In genomic region chr2:10449838-10450691, GRCh38 we compare ENCODE assay signal across 1 cellular context.
A peak's percentile ranks its signal among the peaks of the same experiment; 100 is the strongest.
TF ChIP-seq lines count a peak whose summit lies in the region.

No MANE protein-coding gene starts in this region.

TF ChIP-seq in HepG2, 621 proteins besides CTCF, POLR2A, EP300 and RAD21 (continued from another document and continues in another):
- peak; percentile 58 for TF ChIP-seq ZNF407 (CRISPR knock-in tag; IDR thresholded peaks at IDR 0.05; ENCODE audit: not compliant biosample characterization)
- peak; percentile 65; the same call in 1 of the 2 replicates for TF ChIP-seq MIXL1 (CRISPR knock-in tag; IDR thresholded peaks at IDR 0.05)
- 0 out of 2 replicates have a peak, but pooled peaks have one; percentile 29 for TF ChIP-seq ZBTB8A (CRISPR knock-in tag; IDR thresholded peaks at IDR 0.05; ENCODE audit: borderline replicate concordance, low read depth)
- TF ChIP-seq GZF1 (CRISPR knock-in tag; IDR thresholded peaks at IDR 0.05), result 0 out of 2 replicates have a peak, but pooled peaks have one; percentile 32
- TF ChIP-seq ZNF501 (CRISPR knock-in tag; IDR thresholded peaks at IDR 0.05), result peak; percentile 70; the same call in 1 of the 2 replicates
- peak; percentile 93; the same call in 1 of the 2 replicates for TF ChIP-seq TRAFD1 (CRISPR knock-in tag; IDR thresholded peaks at IDR 0.05; ENCODE audit: borderline replicate concordance)
- TF ChIP-seq ZNF468 (CRISPR knock-in tag; IDR thresholded peaks at IDR 0.05), result no peak
- TF ChIP-seq MAFF (IDR thresholded peaks at IDR 0.05; ENCODE audit: low read depth, low read length), result 0 out of 2 replicates have a peak, but pooled peaks have one; percentile 7
- peak; percentile 88 for TF ChIP-seq TAF1 (CRISPR knock-in tag; IDR thresholded peaks at IDR 0.05)
- TF ChIP-seq IRF1 (CRISPR knock-in tag; IDR thresholded peaks at IDR 0.05; ENCODE audit: low read depth), result no peak
- TF ChIP-seq SAP130 (CRISPR knock-in tag; IDR thresholded peaks at IDR 0.05; ENCODE audit: low read depth), result peak; percentile 98
- TF ChIP-seq NR1H2 (CRISPR knock-in tag; IDR thresholded peaks at IDR 0.05; ENCODE audit: borderline replicate concordance, low read depth), result no peak
- TF ChIP-seq, protein P1, sequence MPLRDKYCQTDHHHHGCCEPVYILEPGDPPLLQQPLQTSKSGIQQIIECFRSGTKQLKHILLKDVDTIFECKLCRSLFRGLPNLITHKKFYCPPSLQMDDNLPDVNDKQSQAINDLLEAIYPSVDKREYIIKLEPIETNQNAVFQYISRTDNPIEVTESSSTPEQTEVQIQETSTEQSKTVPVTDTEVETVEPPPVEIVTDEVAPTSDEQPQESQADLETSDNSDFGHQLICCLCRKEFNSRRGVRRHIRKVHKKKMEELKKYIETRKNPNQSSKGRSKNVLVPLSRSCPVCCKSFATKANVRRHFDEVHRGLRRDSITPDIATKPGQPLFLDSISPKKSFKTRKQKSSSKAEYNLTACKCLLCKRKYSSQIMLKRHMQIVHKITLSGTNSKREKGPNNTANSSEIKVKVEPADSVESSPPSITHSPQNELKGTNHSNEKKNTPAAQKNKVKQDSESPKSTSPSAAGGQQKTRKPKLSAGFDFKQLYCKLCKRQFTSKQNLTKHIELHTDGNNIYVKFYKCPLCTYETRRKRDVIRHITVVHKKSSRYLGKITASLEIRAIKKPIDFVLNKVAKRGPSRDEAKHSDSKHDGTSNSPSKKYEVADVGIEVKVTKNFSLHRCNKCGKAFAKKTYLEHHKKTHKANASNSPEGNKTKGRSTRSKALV (CRISPR knock-in tag; IDR thresholded peaks at IDR 0.05), result peak; percentile 31; the same call in 1 of the 2 replicates
- peak; percentile 83 for TF ChIP-seq UBTF (CRISPR knock-in tag; IDR thresholded peaks at IDR 0.05)
- peak; percentile 62; the same call in 1 of the 2 replicates for TF ChIP-seq PITX1 (CRISPR knock-in tag; IDR thresholded peaks at IDR 0.05)
- TF ChIP-seq, protein P2, sequence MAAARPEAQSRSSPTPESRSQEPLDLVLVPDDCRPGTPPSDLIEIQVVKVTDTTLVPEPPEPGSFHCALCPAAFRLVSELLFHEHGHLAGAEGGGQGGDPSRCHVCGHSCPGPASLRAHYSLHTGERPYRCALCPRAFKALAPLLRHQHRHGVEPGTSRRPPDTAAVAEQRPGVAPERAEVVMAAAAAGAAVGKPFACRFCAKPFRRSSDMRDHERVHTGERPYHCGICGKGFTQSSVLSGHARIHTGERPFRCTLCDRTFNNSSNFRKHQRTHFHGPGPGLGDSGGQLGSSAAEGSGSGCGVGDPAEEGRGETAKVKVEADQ (CRISPR knock-in tag; IDR thresholded peaks at IDR 0.05; ENCODE audit: borderline replicate concordance), result peak; percentile 97
- peak; percentile 70; the same call in 1 of the 2 replicates for TF ChIP-seq ZNF556 (CRISPR knock-in tag; IDR thresholded peaks at IDR 0.05; ENCODE audit: borderline replicate concordance)
- TF ChIP-seq, protein P3, sequence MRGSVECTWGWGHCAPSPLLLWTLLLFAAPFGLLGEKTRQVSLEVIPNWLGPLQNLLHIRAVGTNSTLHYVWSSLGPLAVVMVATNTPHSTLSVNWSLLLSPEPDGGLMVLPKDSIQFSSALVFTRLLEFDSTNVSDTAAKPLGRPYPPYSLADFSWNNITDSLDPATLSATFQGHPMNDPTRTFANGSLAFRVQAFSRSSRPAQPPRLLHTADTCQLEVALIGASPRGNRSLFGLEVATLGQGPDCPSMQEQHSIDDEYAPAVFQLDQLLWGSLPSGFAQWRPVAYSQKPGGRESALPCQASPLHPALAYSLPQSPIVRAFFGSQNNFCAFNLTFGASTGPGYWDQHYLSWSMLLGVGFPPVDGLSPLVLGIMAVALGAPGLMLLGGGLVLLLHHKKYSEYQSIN (CRISPR knock-in tag; IDR thresholded peaks at IDR 0.05; ENCODE audit: borderline replicate concordance), result no peak
- TF ChIP-seq PHF5A (CRISPR knock-in tag; IDR thresholded peaks at IDR 0.05; ENCODE audit: low read depth, unreplicated experiment), result peak; percentile 88
- TF ChIP-seq ZNF44 (CRISPR knock-in tag; IDR thresholded peaks at IDR 0.05), result 0 out of 2 replicates have a peak, but pooled peaks have one; percentile 49
- no peak for TF ChIP-seq ATM (IDR thresholded peaks at IDR 0.05; ENCODE audit: borderline replicate concordance)
- TF ChIP-seq, protein P4, sequence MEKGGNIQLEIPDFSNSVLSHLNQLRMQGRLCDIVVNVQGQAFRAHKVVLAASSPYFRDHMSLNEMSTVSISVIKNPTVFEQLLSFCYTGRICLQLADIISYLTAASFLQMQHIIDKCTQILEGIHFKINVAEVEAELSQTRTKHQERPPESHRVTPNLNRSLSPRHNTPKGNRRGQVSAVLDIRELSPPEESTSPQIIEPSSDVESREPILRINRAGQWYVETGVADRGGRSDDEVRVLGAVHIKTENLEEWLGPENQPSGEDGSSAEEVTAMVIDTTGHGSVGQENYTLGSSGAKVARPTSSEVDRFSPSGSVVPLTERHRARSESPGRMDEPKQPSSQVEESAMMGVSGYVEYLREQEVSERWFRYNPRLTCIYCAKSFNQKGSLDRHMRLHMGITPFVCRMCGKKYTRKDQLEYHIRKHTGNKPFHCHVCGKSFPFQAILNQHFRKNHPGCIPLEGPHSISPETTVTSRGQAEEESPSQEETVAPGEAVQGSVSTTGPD (CRISPR knock-in tag; IDR thresholded peaks at IDR 0.05), result 0 out of 2 replicates have a peak, but pooled peaks have one; percentile 23
- TF ChIP-seq ZFYVE20 (CRISPR knock-in tag; IDR thresholded peaks at IDR 0.05; ENCODE audit: borderline replicate concordance, low read depth), result 0 out of 2 replicates have a peak, but pooled peaks have one; percentile 30
- TF ChIP-seq NFE2 (CRISPR knock-in tag; IDR thresholded peaks at IDR 0.05), result 0 out of 2 replicates have a peak, but pooled peaks have one; percentile 28
- peak; percentile 79 for TF ChIP-seq ZNF644 (CRISPR knock-in tag; IDR thresholded peaks at IDR 0.05; ENCODE audit: low read depth)
- TF ChIP-seq ZNF75D (CRISPR knock-in tag; IDR thresholded peaks at IDR 0.05; ENCODE audit: borderline replicate concordance), result no peak
- TF ChIP-seq ZNF335 (CRISPR knock-in tag; IDR thresholded peaks at IDR 0.05), result peak; percentile 86; the same call in 1 of the 2 replicates
- peak; percentile 34; the same call in 1 of the 2 replicates for TF ChIP-seq NFKB2 (CRISPR knock-in tag; IDR thresholded peaks at IDR 0.05; ENCODE audit: borderline replicate concordance)
- 0 out of 2 replicates have a peak, but pooled peaks have one; percentile 57 for TF ChIP-seq ZNF543 (CRISPR knock-in tag; IDR thresholded peaks at IDR 0.05)
- no peak for TF ChIP-seq TERF1 (CRISPR knock-in tag; IDR thresholded peaks at IDR 0.05)
- TF ChIP-seq ZNF549 (CRISPR knock-in tag; IDR thresholded peaks at IDR 0.05), result no peak
- TF ChIP-seq ZSCAN9 (CRISPR knock-in tag; IDR thresholded peaks at IDR 0.05; ENCODE audit: borderline replicate concordance), result peak; percentile 97
- peak; percentile 65; the same call in 1 of the 2 replicates for TF ChIP-seq ZNF253 (CRISPR knock-in tag; IDR thresholded peaks at IDR 0.05; ENCODE audit: borderline replicate concordance)
- peak; percentile 96 for TF ChIP-seq KAT7 (CRISPR knock-in tag; IDR thresholded peaks at IDR 0.05; ENCODE audit: borderline replicate concordance)
- TF ChIP-seq FOXO4 (CRISPR knock-in tag; conservative IDR thresholded peaks at IDR 0.05), result no peak
